ENCODE assay signal across 15 cellular contexts in genomic region chr10:58106211-58107035, GRCh38.
DNase-seq lines count a peak whose midpoint lies in the region; ATAC-seq, FAIRE-seq and TF ChIP-seq lines count a peak whose summit lies in the region.
"Had no signal": no experiment of that assay in that cellular context is flagged by ENCODE, and none has a peak within 500 bp of the region (broad histone marks: within the 10 kb centered on the region; RNA-seq: fewer than 3 reads in every experiment).

No MANE protein-coding gene starts in this region.

- no peak for TF ChIP-seq POLR2A in K562 (conservative IDR thresholded peaks at IDR 0.05)

- no peaks in the 10 kb centered on the region for H3K9me1 ChIP-seq in K562 (ENCODE audit: control insufficient read depth, insufficient read depth, low read length)

- no peaks in the 10 kb centered on the region for H3K79me2 ChIP-seq in K562 (ENCODE audit: control insufficient read depth, insufficient read depth, low read length)

- H3K4me1 Mint-ChIP-seq in neural crest cell: no peaks in the 10 kb centered on the region
- H3K4me1 Mint-ChIP-seq: CD14-positive monocyte; CD4-positive, alpha-beta memory T cell had no signal

- H3K4me2 ChIP-seq in K562 (ENCODE audit: insufficient read depth, low read length): peak overlapping the region; percentile 15; the same call in 1 of the 2 replicates
- H3K4me2 ChIP-seq: BLaER1 had no signal

- intact Hi-C loops in K562 (cut with micrococcal nuclease): no loop called here

- H3K4me3 Mint-ChIP-seq in neural crest cell: no peak overlapping the region
- H3K4me3 Mint-ChIP-seq: CD14-positive monocyte; CD4-positive, alpha-beta memory T cell had no signal

- peaks cover 7% of the 10 kb centered on the region for H3K9me3 Mint-ChIP-seq in neural crest cell

- peak; percentile 7 for DNase-seq in GM13976 (ENCODE audit: low spot score)
- DNase-seq in K562 (ENCODE audit: extremely low read depth in 1 of 4, low spot score in 3 of 4): no peak
- no peak for DNase-seq in neural crest cell (ENCODE audit: low read depth, low spot score)
- DNase-seq in urothelium cell line (ENCODE audit: low spot score): no peak
- no peak for DNase-seq in NCI-H2227 treated with DMSO at 0.1 percent for 48 hours (lab: John Stamatoyannopoulos, UW)
- no peak for DNase-seq in NCI-H526 (lab: John Stamatoyannopoulos, UW)
- DNase-seq in NK-92 (lab: John Stamatoyannopoulos, UW; ENCODE audit: unreplicated experiment): no peak
- DNase-seq: 8988T; CD4-positive, alpha-beta memory T cell; DMS153; DMS79; GF-D8 had no signal

- ATAC-seq in K562: 0 out of 3 replicates have a peak, but pooled peaks have one; percentile 26

- no peaks in the 10 kb centered on the region for H4K20me1 ChIP-seq in K562 (replicated peaks; ENCODE audit: control insufficient read depth, insufficient read depth, low read length)
- H4K20me1 ChIP-seq: BLaER1 had no signal

- no peak for FAIRE-seq in K562 (lab: Jason Lieb, UNC)
- FAIRE-seq in urothelium cell line (lab: Jason Lieb, UNC): peak; percentile 53

- H3K36me3 Mint-ChIP-seq in neural crest cell (ENCODE audit: low read depth): no peaks in the 10 kb centered on the region
- H3K36me3 Mint-ChIP-seq: CD14-positive monocyte; CD4-positive, alpha-beta memory T cell had no signal

- TF ChIP-seq RAD21 in K562 (CRISPR knock-in tag; conservative IDR thresholded peaks at IDR 0.05 in 1 of 2, IDR thresholded peaks at IDR 0.05 in 1 of 2): no peak

- H3K4me1 ChIP-seq in K562 (replicated peaks in 1 of 2; ENCODE audit: control insufficient read depth in 2 of 2, insufficient read depth in 2 of 2, low read length in 2 of 2): no peaks in the 10 kb centered on the region
- H3K4me1 ChIP-seq: BLaER1 had no signal

- no peaks in the 10 kb centered on the region for H3K27me3 ChIP-seq in K562 (ENCODE audit: control insufficient read depth in 2 of 2, insufficient read depth in 2 of 2, low read length in 2 of 2)
- H3K27me3 ChIP-seq: BLaER1 had no signal

- no peak overlapping the region for H3K27ac ChIP-seq in K562 (ENCODE audit: extremely low read depth, low read depth, low read length)
- H3K27ac ChIP-seq: BLaER1 had no signal

- no peaks in the 10 kb centered on the region for H3K36me3 ChIP-seq in K562 (ENCODE audit: control insufficient read depth, insufficient read depth, low read length)
- H3K36me3 ChIP-seq: BLaER1, HAP-1 had no signal

- 9% methylated on average over 39 of the region's 40 CpGs for WGBS in K562 (ENCODE audit: insufficient coverage, low coverage, missing lambda C conversion rate)

- TF ChIP-seq EP300 in K562 (IDR thresholded peaks at IDR 0.05; ENCODE audit: low read length): no peak

- no peak overlapping the region for H3K9ac ChIP-seq in K562 (ENCODE audit: insufficient read depth in 1 of 2, low read depth in 2 of 2, low read length in 2 of 2)
- H3K9ac ChIP-seq: BLaER1 had no signal

- TF ChIP-seq CTCF in GM13976 (IDR thresholded peaks at IDR 0.05; ENCODE audit: borderline replicate concordance, control extremely low read depth, extremely low read depth, insufficient read depth, missing control alignments) (no peak), K562 (IDR thresholded peaks at IDR 0.05 in 2 of 3, conservative IDR thresholded peaks at IDR 0.05 in 1 of 3; ENCODE audit: insufficient read depth in 2 of 3, low read depth in 1 of 3, low read length in 3 of 3) (no peak), neural crest cell (conservative IDR thresholded peaks at IDR 0.05) (no peak)

- BruUV-seq in K562 (replicated peaks; lab: Mats Ljungman, UMichigan): no TSS peak

- H3K4me3 ChIP-seq in K562: no peak overlapping the region
- H3K4me3 ChIP-seq: BLaER1, HAP-1 had no signal

- no peaks in the 10 kb centered on the region for H3K27me3 Mint-ChIP-seq in neural crest cell (ENCODE audit: low read depth)

- in situ Hi-C loops in GM13976 (cut with MboI; ENCODE audit: low sequenced_read_pairs, unreplicated experiment): no loop called here
- in situ Hi-C loops in K562 (cut with MboI): no loop called here

- no peaks in the 10 kb centered on the region for H3K9me3 ChIP-seq in K562 (replicated peaks; ENCODE audit: control insufficient read depth, insufficient read depth, low read depth, low read length)
- H3K9me3 ChIP-seq: HAP-1 had no signal

- peak overlapping the region; percentile 57 for H3K27ac Mint-ChIP-seq in neural crest cell (ENCODE audit: unreplicated experiment)
- H3K27ac Mint-ChIP-seq: CD14-positive monocyte; CD4-positive, alpha-beta memory T cell had no signal

- CTCF ChIA-PET in K562 (lab: Yijun Ruan, JAX; ENCODE audit: low intra/inter-chr PET ratio): no interaction called here

- POLR2A ChIA-PET in K562 (lab: Yijun Ruan, JAX): no interaction called here

- H2AFZ ChIP-seq in K562 (ENCODE audit: low read depth, low read length): no peak overlapping the region

TF ChIP-seq in K562, 482 proteins besides CTCF, POLR2A, EP300 and RAD21:
- TF ChIP-seq ZFP30 (CRISPR knock-in tag; IDR thresholded peaks at IDR 0.05; ENCODE audit: borderline replicate concordance): no peak
- peak; percentile 25; the same call in 1 of the 2 replicates for TF ChIP-seq CEBPB (tag; IDR thresholded peaks at IDR 0.05)
TF ChIP-seq in K562: peak in this region for 1.
